ENCODE assay signal across 1 cellular context in genomic region chr15:39211108-39211979, GRCh38.
A peak's percentile ranks its signal among the peaks of the same experiment; 100 is the strongest.
TF ChIP-seq lines count a peak whose summit lies in the region.

No MANE protein-coding gene starts in this region.

TF ChIP-seq in HepG2, 621 proteins besides CTCF, POLR2A, EP300 and RAD21 (continued from another document and continues in another):
- TF ChIP-seq, protein P1, sequence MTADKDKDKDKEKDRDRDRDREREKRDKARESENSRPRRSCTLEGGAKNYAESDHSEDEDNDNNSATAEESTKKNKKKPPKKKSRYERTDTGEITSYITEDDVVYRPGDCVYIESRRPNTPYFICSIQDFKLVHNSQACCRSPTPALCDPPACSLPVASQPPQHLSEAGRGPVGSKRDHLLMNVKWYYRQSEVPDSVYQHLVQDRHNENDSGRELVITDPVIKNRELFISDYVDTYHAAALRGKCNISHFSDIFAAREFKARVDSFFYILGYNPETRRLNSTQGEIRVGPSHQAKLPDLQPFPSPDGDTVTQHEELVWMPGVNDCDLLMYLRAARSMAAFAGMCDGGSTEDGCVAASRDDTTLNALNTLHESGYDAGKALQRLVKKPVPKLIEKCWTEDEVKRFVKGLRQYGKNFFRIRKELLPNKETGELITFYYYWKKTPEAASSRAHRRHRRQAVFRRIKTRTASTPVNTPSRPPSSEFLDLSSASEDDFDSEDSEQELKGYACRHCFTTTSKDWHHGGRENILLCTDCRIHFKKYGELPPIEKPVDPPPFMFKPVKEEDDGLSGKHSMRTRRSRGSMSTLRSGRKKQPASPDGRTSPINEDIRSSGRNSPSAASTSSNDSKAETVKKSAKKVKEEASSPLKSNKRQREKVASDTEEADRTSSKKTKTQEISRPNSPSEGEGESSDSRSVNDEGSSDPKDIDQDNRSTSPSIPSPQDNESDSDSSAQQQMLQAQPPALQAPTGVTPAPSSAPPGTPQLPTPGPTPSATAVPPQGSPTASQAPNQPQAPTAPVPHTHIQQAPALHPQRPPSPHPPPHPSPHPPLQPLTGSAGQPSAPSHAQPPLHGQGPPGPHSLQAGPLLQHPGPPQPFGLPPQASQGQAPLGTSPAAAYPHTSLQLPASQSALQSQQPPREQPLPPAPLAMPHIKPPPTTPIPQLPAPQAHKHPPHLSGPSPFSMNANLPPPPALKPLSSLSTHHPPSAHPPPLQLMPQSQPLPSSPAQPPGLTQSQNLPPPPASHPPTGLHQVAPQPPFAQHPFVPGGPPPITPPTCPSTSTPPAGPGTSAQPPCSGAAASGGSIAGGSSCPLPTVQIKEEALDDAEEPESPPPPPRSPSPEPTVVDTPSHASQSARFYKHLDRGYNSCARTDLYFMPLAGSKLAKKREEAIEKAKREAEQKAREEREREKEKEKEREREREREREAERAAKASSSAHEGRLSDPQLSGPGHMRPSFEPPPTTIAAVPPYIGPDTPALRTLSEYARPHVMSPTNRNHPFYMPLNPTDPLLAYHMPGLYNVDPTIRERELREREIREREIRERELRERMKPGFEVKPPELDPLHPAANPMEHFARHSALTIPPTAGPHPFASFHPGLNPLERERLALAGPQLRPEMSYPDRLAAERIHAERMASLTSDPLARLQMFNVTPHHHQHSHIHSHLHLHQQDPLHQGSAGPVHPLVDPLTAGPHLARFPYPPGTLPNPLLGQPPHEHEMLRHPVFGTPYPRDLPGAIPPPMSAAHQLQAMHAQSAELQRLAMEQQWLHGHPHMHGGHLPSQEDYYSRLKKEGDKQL (CRISPR knock-in tag; IDR thresholded peaks at IDR 0.05; ENCODE audit: low read depth) = peak; percentile 93
- TF ChIP-seq TRIM24 (CRISPR knock-in tag; IDR thresholded peaks at IDR 0.05) = no peak
- TF ChIP-seq NFKBIZ (CRISPR knock-in tag; IDR thresholded peaks at IDR 0.05) = no peak; the same call in 1 of the 2 replicates
- TF ChIP-seq NR1H2 (CRISPR knock-in tag; IDR thresholded peaks at IDR 0.05; ENCODE audit: borderline replicate concordance, low read depth) = no peak
- peak; percentile 60; the same call in 1 of the 2 replicates for TF ChIP-seq RARA (CRISPR knock-in tag; IDR thresholded peaks at IDR 0.05)
- peak; percentile 84 for TF ChIP-seq FOXA3 (CRISPR knock-in tag; IDR thresholded peaks at IDR 0.05)
- TF ChIP-seq CREB1 (IDR thresholded peaks at IDR 0.05) = no peak
- TF ChIP-seq CREB1 (CRISPR knock-in tag; IDR thresholded peaks at IDR 0.05) = peak; percentile 68
- TF ChIP-seq ZGPAT (CRISPR knock-in tag; IDR thresholded peaks at IDR 0.05) = peak; percentile 81
- TF ChIP-seq NR2F6 (IDR thresholded peaks at IDR 0.05) = no peak; the same call in 1 of the 2 replicates
- TF ChIP-seq NR2F6 (CRISPR knock-in tag; IDR thresholded peaks at IDR 0.05) = no peak
- no peak for TF ChIP-seq ZNF24 (IDR thresholded peaks at IDR 0.05)
- TF ChIP-seq, protein P2, sequence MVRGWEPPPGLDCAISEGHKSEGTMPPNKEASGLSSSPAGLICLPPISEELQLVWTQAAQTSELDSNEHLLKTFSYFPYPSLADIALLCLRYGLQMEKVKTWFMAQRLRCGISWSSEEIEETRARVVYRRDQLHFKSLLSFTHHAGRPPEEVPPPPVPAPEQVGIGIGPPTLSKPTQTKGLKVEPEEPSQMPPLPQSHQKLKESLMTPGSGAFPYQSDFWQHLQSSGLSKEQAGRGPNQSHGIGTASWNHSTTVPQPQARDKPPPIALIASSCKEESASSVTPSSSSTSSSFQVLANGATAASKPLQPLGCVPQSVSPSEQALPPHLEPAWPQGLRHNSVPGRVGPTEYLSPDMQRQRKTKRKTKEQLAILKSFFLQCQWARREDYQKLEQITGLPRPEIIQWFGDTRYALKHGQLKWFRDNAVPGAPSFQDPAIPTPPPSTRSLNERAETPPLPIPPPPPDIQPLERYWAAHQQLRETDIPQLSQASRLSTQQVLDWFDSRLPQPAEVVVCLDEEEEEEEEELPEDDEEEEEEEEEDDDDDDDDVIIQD (CRISPR knock-in tag; IDR thresholded peaks at IDR 0.05; ENCODE audit: low read depth) = 0 out of 2 replicates have a peak, but pooled peaks have one; percentile 35
- peak; percentile 73; the same call in 1 of the 2 replicates for TF ChIP-seq ZNF280D (CRISPR knock-in tag; IDR thresholded peaks at IDR 0.05)
- TF ChIP-seq ZNF704 (CRISPR knock-in tag; IDR thresholded peaks at IDR 0.05; ENCODE audit: borderline replicate concordance) = no peak
- no peak for TF ChIP-seq TIGD3 (CRISPR knock-in tag; IDR thresholded peaks at IDR 0.05; ENCODE audit: borderline replicate concordance)
- TF ChIP-seq ZNF12 (CRISPR knock-in tag; IDR thresholded peaks at IDR 0.05) = peak; percentile 35; the same call in 1 of the 2 replicates
- 0 out of 2 replicates have a peak, but pooled peaks have one; percentile 47 for TF ChIP-seq KAT7 (CRISPR knock-in tag; IDR thresholded peaks at IDR 0.05; ENCODE audit: borderline replicate concordance)
- TF ChIP-seq GATAD2A (CRISPR knock-in tag; IDR thresholded peaks at IDR 0.05) = peak; percentile 90
- TF ChIP-seq HOXA5 (CRISPR knock-in tag; IDR thresholded peaks at IDR 0.05) = peak; percentile 88
- peak; percentile 97 for TF ChIP-seq ISL2 (CRISPR knock-in tag; IDR thresholded peaks at IDR 0.05)
- TF ChIP-seq HNRNPH1 (optimal IDR thresholded peaks at IDR 0.05; ENCODE audit: low read depth, low read length) = no peak
- TF ChIP-seq ZNF33A (CRISPR knock-in tag; IDR thresholded peaks at IDR 0.05; ENCODE audit: borderline replicate concordance) = no peak
- peak; percentile 76; the same call in 1 of the 2 replicates for TF ChIP-seq RCOR2 (CRISPR knock-in tag; IDR thresholded peaks at IDR 0.05)
- peak; percentile 72 for TF ChIP-seq PAXIP1 (CRISPR knock-in tag; conservative IDR thresholded peaks at IDR 0.05)
- peak; percentile 53; the same call in 1 of the 2 replicates for TF ChIP-seq ONECUT2 (CRISPR knock-in tag; IDR thresholded peaks at IDR 0.05)
- TF ChIP-seq NKX3-1 (CRISPR knock-in tag; IDR thresholded peaks at IDR 0.05) = no peak
- TF ChIP-seq, protein P3, sequence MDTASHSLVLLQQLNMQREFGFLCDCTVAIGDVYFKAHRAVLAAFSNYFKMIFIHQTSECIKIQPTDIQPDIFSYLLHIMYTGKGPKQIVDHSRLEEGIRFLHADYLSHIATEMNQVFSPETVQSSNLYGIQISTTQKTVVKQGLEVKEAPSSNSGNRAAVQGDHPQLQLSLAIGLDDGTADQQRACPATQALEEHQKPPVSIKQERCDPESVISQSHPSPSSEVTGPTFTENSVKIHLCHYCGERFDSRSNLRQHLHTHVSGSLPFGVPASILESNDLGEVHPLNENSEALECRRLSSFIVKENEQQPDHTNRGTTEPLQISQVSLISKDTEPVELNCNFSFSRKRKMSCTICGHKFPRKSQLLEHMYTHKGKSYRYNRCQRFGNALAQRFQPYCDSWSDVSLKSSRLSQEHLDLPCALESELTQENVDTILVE (CRISPR knock-in tag; IDR thresholded peaks at IDR 0.05) = peak; percentile 71; the same call in 1 of the 2 replicates
- peak; percentile 36; the same call in 1 of the 2 replicates for TF ChIP-seq FOXK1 (CRISPR knock-in tag; IDR thresholded peaks at IDR 0.05; ENCODE audit: borderline replicate concordance, low read depth)
- TF ChIP-seq, protein P4, sequence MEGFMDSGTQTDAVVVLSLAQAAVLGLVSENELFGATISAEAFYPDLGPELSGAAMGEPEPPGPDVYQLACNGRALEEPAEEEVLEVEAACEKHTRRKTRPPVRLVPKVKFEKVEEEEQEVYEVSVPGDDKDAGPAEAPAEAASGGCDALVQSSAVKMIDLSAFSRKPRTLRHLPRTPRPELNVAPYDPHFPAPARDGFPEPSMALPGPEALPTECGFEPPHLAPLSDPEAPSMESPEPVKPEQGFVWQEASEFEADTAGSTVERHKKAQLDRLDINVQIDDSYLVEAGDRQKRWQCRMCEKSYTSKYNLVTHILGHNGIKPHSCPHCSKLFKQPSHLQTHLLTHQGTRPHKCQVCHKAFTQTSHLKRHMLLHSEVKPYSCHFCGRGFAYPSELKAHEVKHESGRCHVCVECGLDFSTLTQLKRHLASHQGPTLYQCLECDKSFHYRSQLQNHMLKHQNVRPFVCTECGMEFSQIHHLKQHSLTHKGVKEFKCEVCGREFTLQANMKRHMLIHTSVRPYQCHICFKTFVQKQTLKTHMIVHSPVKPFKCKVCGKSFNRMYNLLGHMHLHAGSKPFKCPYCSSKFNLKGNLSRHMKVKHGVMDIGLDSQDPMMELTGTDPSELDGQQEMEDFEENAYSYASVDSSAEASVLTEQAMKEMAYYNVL (CRISPR knock-in tag; IDR thresholded peaks at IDR 0.05; ENCODE audit: borderline replicate concordance) = peak; percentile 70; the same call in 1 of the 2 replicates
- TF ChIP-seq GATA4 (IDR thresholded peaks at IDR 0.05; ENCODE audit: borderline replicate concordance, low read depth) = peak; percentile 73; the same call in 1 of the 2 replicates
- no peak for TF ChIP-seq ZNF790 (CRISPR knock-in tag; IDR thresholded peaks at IDR 0.05; ENCODE audit: borderline replicate concordance)
- TF ChIP-seq ZNF644 (CRISPR knock-in tag; IDR thresholded peaks at IDR 0.05; ENCODE audit: low read depth) = 0 out of 2 replicates have a peak, but pooled peaks have one; percentile 6
- TF ChIP-seq MZF1 (CRISPR knock-in tag; IDR thresholded peaks at IDR 0.05; ENCODE audit: borderline replicate concordance) = no peak
- TF ChIP-seq, protein P5, sequence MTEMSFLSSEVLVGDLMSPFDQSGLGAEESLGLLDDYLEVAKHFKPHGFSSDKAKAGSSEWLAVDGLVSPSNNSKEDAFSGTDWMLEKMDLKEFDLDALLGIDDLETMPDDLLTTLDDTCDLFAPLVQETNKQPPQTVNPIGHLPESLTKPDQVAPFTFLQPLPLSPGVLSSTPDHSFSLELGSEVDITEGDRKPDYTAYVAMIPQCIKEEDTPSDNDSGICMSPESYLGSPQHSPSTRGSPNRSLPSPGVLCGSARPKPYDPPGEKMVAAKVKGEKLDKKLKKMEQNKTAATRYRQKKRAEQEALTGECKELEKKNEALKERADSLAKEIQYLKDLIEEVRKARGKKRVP (CRISPR knock-in tag; IDR thresholded peaks at IDR 0.05) = peak in 1 of 2 experiments; percentile 93; a peak in 2 of 4 replicates
